Comparison of ENCODE assay signal across 26 cellular contexts in genomic region chr12:42496886-42497285, GRCh38.
"Had no signal": no experiment of that assay in that cellular context is flagged by ENCODE, and none has a peak within 500 bp of the region (broad histone marks: within the 10 kb centered on the region; RNA-seq: fewer than 3 reads in every experiment).

No MANE protein-coding gene starts in this region.

- H3K9me3 ChIP-seq: gastrocnemius medialis, left lung, ovary, right atrium auricular region, stomach, thyroid gland, vagina had no signal

- H3K36me3 Mint-ChIP-seq: naive thymus-derived CD4-positive, alpha-beta T cell had no signal

- H3K27me3 ChIP-seq: gastrocnemius medialis, hepatocyte, left lung, ovary, right atrium auricular region, stomach, thyroid gland, vagina had no signal

- DNase-seq: cortex of kidney; effector memory CD8-positive, alpha-beta T cell; foreskin fibroblast; gastrocnemius medialis; head of caudate nucleus; kidney; left cardiac atrium; left lung; mesenchymal stem cell; naive thymus-derived CD4-positive, alpha-beta T cell; occipital lobe; ovary; stimulated activated CD4-positive, alpha-beta T cell treated with anti-CD3 and anti-CD28 coated beads, Interleukin-12 subunit alpha, Interleukin-12 subunit beta, amount 100 ng/mL, for 4 hours; stimulated activated CD4-positive, alpha-beta T cell treated with anti-CD3 and anti-CD28 coated beads, Interleukin-1b, Interleukin-23, amount 100 ng/mL, for 48 hours; stimulated activated CD4-positive, alpha-beta T cell treated with anti-CD3 and anti-CD28 coated beads, Interleukin-4, amount 100 ng/mL, for 1 hour; stimulated activated CD8-positive, alpha-beta memory T cell treated with anti-CD3 and anti-CD28 coated beads, Interleukin-4, amount 100 ng/mL, for 48 hours; stimulated activated naive CD4-positive, alpha-beta T cell treated with Interleukin-2 at 50 U/mL for 16 hours; stomach; thyroid gland; trophoblast cell had no signal

- H3K36me3 ChIP-seq: gastrocnemius medialis, left lung, ovary, right atrium auricular region, stomach, thyroid gland, vagina had no signal

- H3K4me3 ChIP-seq: gastrocnemius medialis, hepatocyte, left lung, ovary, right atrium auricular region, smooth muscle cell, stomach, thyroid gland, vagina had no signal

- H3K27ac Mint-ChIP-seq: effector memory CD8-positive, alpha-beta T cell; mesothelial cell of epicardium; naive thymus-derived CD4-positive, alpha-beta T cell had no signal

- ATAC-seq: effector memory CD8-positive, alpha-beta T cell; gastrocnemius medialis; left cardiac atrium; left lung; naive thymus-derived CD4-positive, alpha-beta T cell; sciatic nerve had no signal

- H3K4me1 ChIP-seq: gastrocnemius medialis, left lung, stomach, thyroid gland, vagina had no signal

- H2AFZ ChIP-seq: hepatocyte had no signal

- H3K27ac ChIP-seq: gastrocnemius medialis, hepatocyte, left lung, ovary, right atrium auricular region, stomach, thyroid gland, vagina had no signal

- H3K4me1 Mint-ChIP-seq: naive thymus-derived CD4-positive, alpha-beta T cell had no signal

- H3K4me2 ChIP-seq: hepatocyte, smooth muscle cell had no signal

- H3K9me3 Mint-ChIP-seq: effector memory CD8-positive, alpha-beta T cell; naive thymus-derived CD4-positive, alpha-beta T cell had no signal

- H3K4me3 Mint-ChIP-seq: effector memory CD8-positive, alpha-beta T cell; mesothelial cell of epicardium; naive thymus-derived CD4-positive, alpha-beta T cell had no signal
